34 cellular contexts compared by ENCODE assay signal in the genomic region with DNA sequence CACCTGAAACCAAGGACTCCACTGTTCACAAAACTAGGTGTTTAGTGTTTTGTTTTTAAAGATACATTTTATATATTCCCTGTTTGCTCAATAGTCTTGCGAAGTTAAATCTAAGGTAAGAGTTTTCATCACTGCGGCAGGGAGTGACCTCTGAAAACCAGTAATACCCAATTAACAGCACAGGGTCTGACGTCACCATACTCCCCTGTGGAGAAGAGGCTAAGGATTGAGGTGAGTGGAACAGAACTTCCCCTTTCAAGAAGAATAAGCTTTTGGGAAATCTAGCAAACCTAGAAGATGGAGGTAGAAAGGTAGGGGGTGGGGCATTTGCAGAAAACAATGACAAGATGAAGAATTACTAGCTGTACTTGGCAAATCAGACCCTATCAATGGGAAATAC.
"Had no signal": no experiment of that assay in that cellular context is flagged by ENCODE, and none has a peak within 500 bp of the region (broad histone marks: within the 10 kb centered on the region; RNA-seq: fewer than 3 reads in every experiment).

No MANE protein-coding gene starts in this region.

- H3K4me1 ChIP-seq: adrenal gland, ascending aorta, body of pancreas, breast epithelium had no signal

- FAIRE-seq: astrocyte, bronchial epithelial cell had no signal

- H3K27me3 ChIP-seq: adrenal gland, ascending aorta, body of pancreas, brain microvascular endothelial cell, breast epithelium, cardiac muscle cell had no signal

- H3K27ac ChIP-seq: adrenal gland, ascending aorta, body of pancreas, brain microvascular endothelial cell, breast epithelium, cardiac muscle cell had no signal

- ATAC-seq: activated naive CD4-positive, alpha-beta T cell treated with anti-CD3 and anti-CD28 coated beads, Interleukin-2, amount 50 U/mL, for 72 hours; activated naive CD8-positive, alpha-beta T cell treated with anti-CD3 and anti-CD28 coated beads, Interleukin-2, amount 50 U/mL, for 24 hours; activated T-cell treated with anti-CD3 and anti-CD28 coated beads, Interleukin-2, amount 50 U/mL, for 4 hours; activated T-cell treated with anti-CD3 and anti-CD28 coated beads, Interleukin-2, amount 50 U/mL, for 72 hours; activated T-helper 17 cell treated with anti-CD3 and anti-CD28 coated beads, Interleukin-2, amount 50 U/mL, for 72 hours; body of pancreas had no signal

- H3K36me3 ChIP-seq: adrenal gland, ascending aorta, brain microvascular endothelial cell, breast epithelium, cardiac muscle cell had no signal

- H3K9me3 ChIP-seq: adrenal gland, ascending aorta, body of pancreas, breast epithelium had no signal

- DNase-seq: activated effector memory CD4-positive, alpha-beta T cell treated with anti-CD3 and anti-CD28 coated beads, Interleukin-2, amount 50 U/mL, for 16 hours; activated effector memory CD4-positive, alpha-beta T cell treated with Interleukin-2 at 50 U/mL for 16 hours; activated gamma-delta T cell; activated gamma-delta T cell treated with Interleukin-2 at 50 U/mL for 16 hours; activated naive CD4-positive, alpha-beta T cell; activated naive CD4-positive, alpha-beta T cell treated with anti-CD3 and anti-CD28 coated beads for 36 hours; activated naive CD4-positive, alpha-beta T cell treated with anti-CD3 and anti-CD28 coated beads, Interleukin-2, amount 10 ng/mL, durations not matched to agents 7 days and 5 days; activated naive CD4-positive, alpha-beta T cell treated with anti-CD3 and anti-CD28 coated beads, Interleukin-2, amount 50 U/mL, for 16 hours; activated naive CD4-positive, alpha-beta T cell treated with Interleukin-2 at 50 U/mL for 16 hours; activated naive CD8-positive, alpha-beta T cell treated with anti-CD3 and anti-CD28 coated beads for 36 hours; activated naive CD8-positive, alpha-beta T cell treated with anti-CD3 and anti-CD28 coated beads, Interleukin-2, amount 10 ng/mL, durations not matched to agents 7 days and 5 days; activated naive CD8-positive, alpha-beta T cell treated with anti-CD3 and anti-CD28 coated beads, Interleukin-2, amount 50 U/mL, for 24 hours; activated T-cell treated with anti-CD3 and anti-CD28 coated beads, Interleukin-2, amount 50 U/mL, for 1 hour; activated T-cell treated with anti-CD3 and anti-CD28 coated beads, Interleukin-2, amount 50 U/mL, for 24 hours; activated T-cell treated with anti-CD3 and anti-CD28 coated beads, Interleukin-2, amount 50 U/mL, for 4 hours; activated T-cell treated with anti-CD3 and anti-CD28 coated beads, Interleukin-2, amount 50 U/mL, for 48 hours; activated T-cell treated with anti-CD3 and anti-CD28 coated beads, Interleukin-2, amount 50 U/mL, for 72 hours; adrenal gland; amniotic stem cell; amygdala; anterior cingulate cortex; aorta; body of pancreas; brain microvascular endothelial cell; caudate nucleus; central memory CD4-positive, alpha-beta T cell; cerebellar nuclear complex had no signal

- H3K4me3 ChIP-seq: adrenal gland, ascending aorta, body of pancreas, breast epithelium, cardiac muscle cell had no signal
